18 cellular contexts compared by ENCODE assay signal in genomic region chr17:64254755-64255154, GRCh38.
"Had no signal": no experiment of that assay in that cellular context is flagged by ENCODE, and none has a peak within 500 bp of the region (broad histone marks: within the 10 kb centered on the region; RNA-seq: fewer than 3 reads in every experiment).

No MANE protein-coding gene starts in this region.

- H3K4me3 Mint-ChIP-seq: endodermal cell; naive thymus-derived CD4-positive, alpha-beta T cell; nephron progenitor cell had no signal

- ATAC-seq: foreskin keratinocyte; left colon; naive thymus-derived CD4-positive, alpha-beta T cell had no signal

- H3K27ac Mint-ChIP-seq: endodermal cell, nephron progenitor cell had no signal

- H3K27me3 Mint-ChIP-seq: naive thymus-derived CD4-positive, alpha-beta T cell had no signal

- H3K9me3 ChIP-seq: right atrium auricular region, stomach, thoracic aorta, transverse colon had no signal

- DNase-seq: effector CD4-positive, alpha-beta T cell; endodermal cell; erythroblast; foreskin keratinocyte; head of caudate nucleus; hippocampal formation; left colon; naive thymus-derived CD4-positive, alpha-beta T cell; nephron progenitor cell; small intestine; stimulated activated CD4-positive, alpha-beta T cell treated with anti-CD3 and anti-CD28 coated beads, Interleukin-12 subunit alpha, Interleukin-12 subunit beta, amount 100 ng/mL, for 4 hours; stimulated activated naive CD4-positive, alpha-beta T cell; stomach; substantia nigra; transverse colon had no signal

- H3K4me3 ChIP-seq: coronary artery, right atrium auricular region, stomach, thoracic aorta, transverse colon had no signal

- H3K36me3 ChIP-seq: right atrium auricular region, stomach, thoracic aorta, transverse colon had no signal

- H3K27me3 ChIP-seq: foreskin keratinocyte, right atrium auricular region, stomach, transverse colon had no signal

- H3K27ac ChIP-seq: coronary artery, foreskin keratinocyte, right atrium auricular region, stomach, thoracic aorta, transverse colon had no signal

- H3K9me3 Mint-ChIP-seq: endodermal cell; naive thymus-derived CD4-positive, alpha-beta T cell; nephron progenitor cell had no signal
